In the genomic region with DNA sequence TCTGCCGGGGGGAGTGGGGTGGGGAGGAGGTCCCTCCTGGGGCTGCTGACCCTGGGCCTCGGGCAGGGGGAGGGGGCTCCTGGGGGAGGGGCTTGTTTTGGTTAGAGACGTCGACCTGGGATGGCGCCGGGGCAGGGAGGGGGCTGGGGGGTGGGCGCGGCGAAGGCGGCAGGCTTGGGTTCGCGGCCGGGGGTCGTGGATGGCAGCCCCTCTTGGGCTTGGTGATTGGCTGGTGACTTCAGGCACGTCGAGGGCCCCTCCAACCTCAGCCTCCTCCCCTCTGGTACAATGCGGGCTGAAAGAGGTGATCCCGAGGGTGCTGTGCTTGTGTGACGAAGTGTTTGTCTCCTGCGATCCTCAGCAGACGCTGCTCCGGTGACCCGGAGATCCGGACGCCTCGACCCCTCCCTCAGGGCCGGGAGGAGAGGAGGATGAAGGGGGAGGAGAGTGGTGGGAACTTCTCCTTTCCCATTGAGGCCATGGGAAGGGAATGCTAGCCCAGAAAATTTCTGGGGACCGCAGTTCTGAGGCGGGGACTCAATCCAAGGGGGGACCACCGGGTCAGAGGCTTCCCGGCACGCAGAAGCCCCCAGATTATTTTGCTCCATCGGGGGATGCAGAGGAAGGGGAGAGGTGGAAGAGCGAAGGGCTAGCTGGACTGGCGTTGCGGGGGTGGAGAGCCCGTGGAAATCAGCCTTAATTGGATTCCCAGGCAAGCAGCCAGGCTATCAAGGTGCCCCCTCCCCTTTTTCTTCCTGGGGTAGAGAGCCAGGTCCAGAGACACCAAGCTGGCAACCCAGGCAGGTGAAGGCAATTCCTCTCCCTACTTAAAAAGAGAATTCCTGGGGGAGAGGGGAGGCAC, we compare ENCODE assay signal across 9 cellular contexts. TPM values are rescaled to one million over a fixed set of nuclear protein-coding genes. Genes with fewer than 3 reads are reported as not detected.
A peak's percentile ranks its signal among the peaks of the same experiment; 100 is the strongest.
DNase-seq lines count a peak whose midpoint lies in the region; ATAC-seq and TF ChIP-seq lines count a peak whose summit lies in the region.
"Had no signal": no experiment of that assay in that cellular context is flagged by ENCODE, and none has a peak within 500 bp of the region (broad histone marks: within the 10 kb centered on the region; RNA-seq: fewer than 3 reads in every experiment).

No MANE protein-coding gene starts in this region.

- H3K36me3 Mint-ChIP-seq in memory B cell = peaks cover 2% of the 10 kb centered on the region

- H3K27ac ChIP-seq in body of pancreas = peak overlapping the region in 3 of 4 donors; percentile 30 to 67 (median 57)
- H3K27ac ChIP-seq in upper lobe of left lung = peak overlapping the region in 3 of 4 donors; percentile 7 to 58 (median 13)

- H3K4me3 ChIP-seq in body of pancreas (no peak overlapping the region), upper lobe of left lung (peak overlapping the region; percentile 46 to 61 (median 51))

- ATAC-seq in Right ventricle myocardium inferior (no peak), body of pancreas (no peak), memory B cell (ENCODE audit: low read depth) (no peak), upper lobe of left lung (ENCODE audit: low FRiP score in 2 of 2) (no peak), HG02623 (IDR thresholded peaks at IDR 0.05; ENCODE audit: unreplicated experiment) (no peak)

- H3K27me3 ChIP-seq in body of pancreas (no peaks in the 10 kb centered on the region), upper lobe of left lung (peaks cover 0 to 3% (median 0%) of the 10 kb centered on the region in 4 donors)

- WGBS in body of pancreas, 2 donors = 58 to 70% methylated on average over 19 to 31 of the region's 37 CpGs
- 35 to 75% methylated on average over 10 to 37 of the region's 37 CpGs for WGBS in upper lobe of left lung, 2 donors

- intact Hi-C loops in Right ventricle myocardium inferior (cut with DNase I) = no loop called here
- intact Hi-C loops in cardiac septum (cut with DNase I) = loop anchor here (5.0 kb wide), 1 partner anchor 42 kb away; no protein-coding TSS in a partner anchor
- intact Hi-C loops in body of pancreas (cut with DNase I) = no loop called here
- intact Hi-C loops in posterior cingulate gyrus (cut with DNase I) = loop anchor here (5.0 kb wide), 1 partner anchor 43 kb away; a partner anchor contains a TSS

- no peak for TF ChIP-seq CTCF in body of pancreas (IDR thresholded peaks at IDR 0.05)
- TF ChIP-seq CTCF in upper lobe of left lung (IDR thresholded peaks at IDR 0.05) = no peak

- H3K9me3 ChIP-seq in body of pancreas (no peaks in the 10 kb centered on the region), upper lobe of left lung (no peaks in the 10 kb centered on the region)

- no peaks in the 10 kb centered on the region for H3K9me3 Mint-ChIP-seq in memory B cell

- H3K4me1 Mint-ChIP-seq in memory B cell = peaks cover 33% of the 10 kb centered on the region

- peaks cover 20% of the 10 kb centered on the region for H3K4me1 ChIP-seq in body of pancreas
- peaks cover 32 to 60% (median 48%) of the 10 kb centered on the region in 4 donors for H3K4me1 ChIP-seq in upper lobe of left lung

- peak; percentile 28 for DNase-seq in Right ventricle myocardium inferior (ENCODE audit: missing footprints)
- DNase-seq in cardiac septum (ENCODE audit: low spot score) = no peak
- DNase-seq in body of pancreas = no peak
- no peak for DNase-seq in memory B cell (ENCODE audit: low spot score in 2 of 2)
- DNase-seq in upper lobe of left lung = no peak
- DNase-seq in posterior cingulate gyrus = no peak
- no peak for DNase-seq in NK-92 (lab: John Stamatoyannopoulos, UW; ENCODE audit: unreplicated experiment)
- DNase-seq: SHP77 had no signal

- peak overlapping the region; percentile 17 for H3K27ac Mint-ChIP-seq in memory B cell

- H3K4me3 Mint-ChIP-seq in memory B cell = peak overlapping the region; percentile 70

- peaks cover 16% of the 10 kb centered on the region for H3K27me3 Mint-ChIP-seq in memory B cell

- no peaks in the 10 kb centered on the region for H3K36me3 ChIP-seq in body of pancreas (replicated peaks in 1 of 2; ENCODE audit: insufficient read depth in 1 of 2, low read depth in 2 of 2)
- H3K36me3 ChIP-seq in upper lobe of left lung = no peaks in the 10 kb centered on the region

- TF ChIP-seq POLR2A in body of pancreas (IDR thresholded peaks at IDR 0.05) (no peak), upper lobe of left lung (IDR thresholded peaks at IDR 0.05) (no peak)

- TF ChIP-seq EP300 in upper lobe of left lung (IDR thresholded peaks at IDR 0.05) = no peak

RNA-seq across cellular contexts. Expression of a gene that starts 44.0 kb away (rescaled TPM):
- total RNA-seq in Right ventricle myocardium inferior = 31.9 TPM
- 28.8 TPM for total RNA-seq in cardiac septum
- total RNA-seq in body of pancreas = 10 to 100 TPM; 16.3 to 41.5 TPM
- 10 to 100 TPM; 33.8 to 76.6 (median 41.2) TPM for total RNA-seq in upper lobe of left lung

Comparison
In these comparisons a context has a peak if more than half of its experiments do, and no peak if none do; other contexts are left out.
1. intact Hi-C loops: an anchor here in cardiac septum (5.0 kb wide) and posterior cingulate gyrus (5.0 kb wide); none called in Right ventricle myocardium inferior and body of pancreas.
2. H3K4me3 ChIP-seq: peak in upper lobe of left lung (4 of 4); none in body of pancreas (0 of 2).